In genomic region chr4:44845993-44846392, GRCh38 we compare ENCODE assay signal across 26 cellular contexts.
"Had no signal": no experiment of that assay in that cellular context is flagged by ENCODE, and none has a peak within 500 bp of the region (broad histone marks: within the 10 kb centered on the region; RNA-seq: fewer than 3 reads in every experiment).

No MANE protein-coding gene starts in this region.

- H3K36me3 Mint-ChIP-seq: memory B cell; natural killer cell; stimulated activated effector memory CD8-positive, alpha-beta T cell treated with anti-CD3 and anti-CD28 coated beads, Interleukin-12 subunit alpha, Interleukin-12 subunit beta, amount 100 ng/mL, for 72 hours; type B pancreatic cell had no signal

- H3K36me3 ChIP-seq: esophagus muscularis mucosa, ovary, stomach, tibial artery had no signal

- H3K27me3 Mint-ChIP-seq: memory B cell had no signal

- H3K4me1 ChIP-seq: esophagus muscularis mucosa, stomach, testis, tibial artery had no signal

- H3K27me3 ChIP-seq: dorsolateral prefrontal cortex, esophagus muscularis mucosa, ovary, stomach, testis, tibial artery had no signal

- H3K4me3 ChIP-seq: dorsolateral prefrontal cortex, esophagus muscularis mucosa, lung, ovary, smooth muscle cell, stomach, testis, tibial artery had no signal

- H3K4me3 Mint-ChIP-seq: endodermal cell; memory B cell; natural killer cell; stimulated activated effector memory CD8-positive, alpha-beta T cell treated with anti-CD3 and anti-CD28 coated beads, Interleukin-12 subunit alpha, Interleukin-12 subunit beta, amount 100 ng/mL, for 72 hours; type B pancreatic cell had no signal

- DNase-seq: caudate nucleus; dorsolateral prefrontal cortex; effector CD8-positive, alpha-beta T cell; endodermal cell; foreskin melanocyte; glutamatergic neuron; kidney; natural killer cell; occipital lobe; ovary; retina; stimulated activated CD4-positive, alpha-beta T cell treated with anti-CD3 and anti-CD28 coated beads, Interleukin-12 subunit alpha, Interleukin-12 subunit beta, amount 100 ng/mL, for 4 hours; stimulated activated CD4-positive, alpha-beta T cell treated with anti-CD3 and anti-CD28 coated beads, Interleukin-1b, Interleukin-23, amount 100 ng/mL, for 48 hours; stimulated activated CD4-positive, alpha-beta T cell treated with anti-CD3 and anti-CD28 coated beads, Interleukin-4, amount 100 ng/mL, for 1 hour; stimulated activated naive CD4-positive, alpha-beta T cell treated with Interleukin-2 at 50 U/mL for 16 hours; stomach; testis; tibial artery had no signal

- H3K4me1 Mint-ChIP-seq: memory B cell; natural killer cell; stimulated activated effector memory CD8-positive, alpha-beta T cell treated with anti-CD3 and anti-CD28 coated beads, Interleukin-12 subunit alpha, Interleukin-12 subunit beta, amount 100 ng/mL, for 72 hours had no signal

- H3K9me3 Mint-ChIP-seq: endodermal cell, type B pancreatic cell had no signal

- H3K27ac Mint-ChIP-seq: endodermal cell; memory B cell; natural killer cell; stimulated activated effector memory CD8-positive, alpha-beta T cell treated with anti-CD3 and anti-CD28 coated beads, Interleukin-12 subunit alpha, Interleukin-12 subunit beta, amount 100 ng/mL, for 72 hours; type B pancreatic cell had no signal

- ATAC-seq: natural killer cell; sciatic nerve; stimulated activated effector memory CD8-positive, alpha-beta T cell treated with anti-CD3 and anti-CD28 coated beads, Interleukin-12 subunit alpha, Interleukin-12 subunit beta, amount 100 ng/mL, for 72 hours had no signal

- H3K27ac ChIP-seq: dorsolateral prefrontal cortex, epithelial cell of prostate, ovary, stomach, testis, tibial artery had no signal

- H3K9me3 ChIP-seq: esophagus muscularis mucosa, ovary, stomach, testis, tibial artery had no signal
